In the genomic region with DNA sequence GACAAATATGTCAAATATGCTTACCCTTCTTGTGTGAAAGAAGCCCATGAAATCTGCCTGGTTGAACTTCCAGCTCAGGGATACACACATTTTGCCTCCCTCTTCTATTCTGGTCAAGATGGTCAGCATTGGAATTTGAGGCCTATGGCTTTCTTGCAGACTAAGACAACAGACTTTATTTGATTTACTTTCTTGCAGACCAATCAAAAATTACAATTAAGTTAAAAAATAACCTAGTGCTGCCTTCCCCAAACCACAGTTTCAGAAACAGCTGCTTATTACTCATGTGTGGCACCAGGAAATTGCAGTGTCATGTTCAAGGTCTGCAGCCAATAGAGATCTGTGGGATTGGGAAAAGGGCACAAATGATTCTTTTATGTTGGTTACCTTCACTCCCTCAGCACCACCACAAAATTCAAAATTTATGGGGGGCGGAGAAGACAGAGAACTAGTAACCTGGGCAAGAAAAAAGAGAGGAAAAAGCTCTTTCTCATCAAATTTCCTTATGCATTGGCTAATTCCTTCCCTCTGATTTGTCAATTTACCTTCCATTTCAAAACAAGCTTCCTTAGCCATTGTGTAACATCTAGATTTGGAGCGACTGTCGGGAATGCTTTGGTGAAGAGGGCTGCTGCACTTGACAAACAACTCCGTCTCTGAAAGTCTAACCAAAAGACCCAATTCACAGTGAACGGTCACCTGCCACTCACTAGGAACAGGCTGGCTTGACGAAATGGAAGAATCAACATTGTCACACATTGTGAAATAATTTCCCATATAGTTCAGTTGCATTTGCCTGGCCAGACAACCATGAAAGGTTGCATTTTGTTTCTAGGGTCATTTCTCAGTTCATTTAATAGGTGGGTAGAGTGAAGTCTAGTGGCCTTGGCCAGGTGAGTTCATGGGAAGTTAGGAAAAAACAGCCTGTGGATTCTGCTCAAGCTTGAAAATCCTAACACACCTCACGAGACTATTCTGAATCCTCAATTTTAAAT, we compare ENCODE assay signal across 1 cellular context.
A peak's percentile ranks its signal among the peaks of the same experiment; 100 is the strongest.
TF ChIP-seq lines count a peak whose summit lies in the region.

No MANE protein-coding gene starts in this region.

TF ChIP-seq in HepG2, 621 proteins besides CTCF, POLR2A, EP300 and RAD21 (continued from another document and continues in another):
- TF ChIP-seq, protein P1, sequence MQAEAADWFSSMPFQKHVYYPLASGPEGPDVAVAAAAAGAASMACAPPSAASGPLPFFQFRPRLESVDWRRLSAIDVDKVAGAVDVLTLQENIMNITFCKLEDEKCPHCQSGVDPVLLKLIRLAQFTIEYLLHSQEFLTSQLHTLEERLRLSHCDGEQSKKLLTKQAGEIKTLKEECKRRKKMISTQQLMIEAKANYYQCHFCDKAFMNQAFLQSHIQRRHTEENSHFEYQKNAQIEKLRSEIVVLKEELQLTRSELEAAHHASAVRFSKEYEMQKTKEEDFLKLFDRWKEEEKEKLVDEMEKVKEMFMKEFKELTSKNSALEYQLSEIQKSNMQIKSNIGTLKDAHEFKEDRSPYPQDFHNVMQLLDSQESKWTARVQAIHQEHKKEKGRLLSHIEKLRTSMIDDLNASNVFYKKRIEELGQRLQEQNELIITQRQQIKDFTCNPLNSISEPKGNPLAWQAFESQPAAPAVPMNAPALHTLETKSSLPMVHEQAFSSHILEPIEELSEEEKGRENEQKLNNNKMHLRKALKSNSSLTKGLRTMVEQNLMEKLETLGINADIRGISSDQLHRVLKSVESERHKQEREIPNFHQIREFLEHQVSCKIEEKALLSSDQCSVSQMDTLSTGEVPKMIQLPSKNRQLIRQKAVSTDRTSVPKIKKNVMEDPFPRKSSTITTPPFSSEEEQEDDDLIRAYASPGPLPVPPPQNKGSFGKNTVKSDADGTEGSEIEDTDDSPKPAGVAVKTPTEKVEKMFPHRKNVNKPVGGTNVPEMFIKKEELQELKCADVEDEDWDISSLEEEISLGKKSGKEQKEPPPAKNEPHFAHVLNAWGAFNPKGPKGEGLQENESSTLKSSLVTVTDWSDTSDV (CRISPR knock-in tag; IDR thresholded peaks at IDR 0.05) = no peak
- TF ChIP-seq ZNF34 (CRISPR knock-in tag; IDR thresholded peaks at IDR 0.05; ENCODE audit: borderline replicate concordance) (no peak), DNMT3B (CRISPR knock-in tag; conservative IDR thresholded peaks at IDR 0.05) (peak; percentile 73), SMYD3 (CRISPR knock-in tag; IDR thresholded peaks at IDR 0.05) (peak; percentile 89), ZBTB38 (CRISPR knock-in tag; IDR thresholded peaks at IDR 0.05) (no peak; the same call in 1 of the 2 replicates), MTA1 (CRISPR knock-in tag; IDR thresholded peaks at IDR 0.05; ENCODE audit: borderline replicate concordance) (no peak; the same call in 1 of the 2 replicates), ZNF441 (CRISPR knock-in tag; IDR thresholded peaks at IDR 0.05; ENCODE audit: borderline replicate concordance) (peak; percentile 53; the same call in 1 of the 2 replicates), TCF7 (IDR thresholded peaks at IDR 0.05; ENCODE audit: low read depth) (peak; percentile 94), TARDBP (CRISPR knock-in tag; IDR thresholded peaks at IDR 0.05) (peak; percentile 99), LCORL (IDR thresholded peaks at IDR 0.05) (peak; percentile 96), LCORL (CRISPR knock-in tag; IDR thresholded peaks at IDR 0.05) (peak; percentile 98), GTF2F1 (IDR thresholded peaks at IDR 0.05; ENCODE audit: low read length) (no peak), ZNF766 (CRISPR knock-in tag; IDR thresholded peaks at IDR 0.05; ENCODE audit: borderline replicate concordance) (no peak), ZNF644 (CRISPR knock-in tag; IDR thresholded peaks at IDR 0.05; ENCODE audit: low read depth) (peak; percentile 95), ERF (CRISPR knock-in tag; IDR thresholded peaks at IDR 0.05) (peak; percentile 89), ATM (IDR thresholded peaks at IDR 0.05; ENCODE audit: borderline replicate concordance) (no peak), CHD2 (IDR thresholded peaks at IDR 0.05; ENCODE audit: low read depth, low read length) (no peak), BCL6 (CRISPR knock-in tag; IDR thresholded peaks at IDR 0.05) (peak; percentile 99), ARID2 (CRISPR knock-in tag; IDR thresholded peaks at IDR 0.05; ENCODE audit: borderline replicate concordance) (peak; percentile 93; the same call in 1 of the 2 replicates), DR1 (CRISPR knock-in tag; IDR thresholded peaks at IDR 0.05) (no peak), SP4 (CRISPR knock-in tag; IDR thresholded peaks at IDR 0.05) (peak; percentile 26; the same call in 1 of the 2 replicates), MAFF (IDR thresholded peaks at IDR 0.05; ENCODE audit: low read depth, low read length) (peak; percentile 59), STAT5B (CRISPR knock-in tag; IDR thresholded peaks at IDR 0.05) (0 out of 2 replicates have a peak, but pooled peaks have one; percentile 80), HMGA1 (CRISPR knock-in tag; conservative IDR thresholded peaks at IDR 0.05) (no peak), YY1 (IDR thresholded peaks at IDR 0.05; ENCODE audit: insufficient read depth, insufficient replicate concordance, low read depth, low read length) (peak; percentile 38), ZNF883 (CRISPR knock-in tag; IDR thresholded peaks at IDR 0.05; ENCODE audit: not compliant biosample characterization) (no peak), ZNF563 (CRISPR knock-in tag; IDR thresholded peaks at IDR 0.05) (no peak), ZNF33B (CRISPR knock-in tag; IDR thresholded peaks at IDR 0.05) (peak; percentile 57; the same call in 1 of the 2 replicates), ZNF382 (CRISPR knock-in tag; IDR thresholded peaks at IDR 0.05; ENCODE audit: borderline replicate concordance) (no peak), SP140L (CRISPR knock-in tag; IDR thresholded peaks at IDR 0.05; ENCODE audit: borderline replicate concordance) (no peak; the same call in 1 of the 2 replicates), XRCC5 (optimal IDR thresholded peaks at IDR 0.05; ENCODE audit: low read length) (no peak), AKAP8 (CRISPR knock-in tag; IDR thresholded peaks at IDR 0.05) (no peak), ZSCAN21 (CRISPR knock-in tag; IDR thresholded peaks at IDR 0.05; ENCODE audit: borderline replicate concordance) (peak; percentile 61; the same call in 1 of the 2 replicates), SP5 (CRISPR knock-in tag; IDR thresholded peaks at IDR 0.05; ENCODE audit: borderline replicate concordance, low read depth) (peak; percentile 68), SKI (IDR thresholded peaks at IDR 0.05; ENCODE audit: partially characterized antibody) (peak; percentile 99), DMAP1 (CRISPR knock-in tag; IDR thresholded peaks at IDR 0.05) (peak; percentile 85), SALL1 (CRISPR knock-in tag; IDR thresholded peaks at IDR 0.05) (peak; percentile 99), HCFC1 (IDR thresholded peaks at IDR 0.05; ENCODE audit: low read depth, low read length) (no peak), BRCA1 (CRISPR knock-in tag; IDR thresholded peaks at IDR 0.05) (peak; percentile 77; the same call in 1 of the 2 replicates), ZNF354B (CRISPR knock-in tag; IDR thresholded peaks at IDR 0.05) (no peak), SPEN (CRISPR knock-in tag; IDR thresholded peaks at IDR 0.05; ENCODE audit: low read depth) (peak; percentile 73; the same call in 1 of the 2 replicates), POLR2G (IDR thresholded peaks at IDR 0.05; ENCODE audit: low read depth, low read length) (no peak)
- TF ChIP-seq, protein P2, sequence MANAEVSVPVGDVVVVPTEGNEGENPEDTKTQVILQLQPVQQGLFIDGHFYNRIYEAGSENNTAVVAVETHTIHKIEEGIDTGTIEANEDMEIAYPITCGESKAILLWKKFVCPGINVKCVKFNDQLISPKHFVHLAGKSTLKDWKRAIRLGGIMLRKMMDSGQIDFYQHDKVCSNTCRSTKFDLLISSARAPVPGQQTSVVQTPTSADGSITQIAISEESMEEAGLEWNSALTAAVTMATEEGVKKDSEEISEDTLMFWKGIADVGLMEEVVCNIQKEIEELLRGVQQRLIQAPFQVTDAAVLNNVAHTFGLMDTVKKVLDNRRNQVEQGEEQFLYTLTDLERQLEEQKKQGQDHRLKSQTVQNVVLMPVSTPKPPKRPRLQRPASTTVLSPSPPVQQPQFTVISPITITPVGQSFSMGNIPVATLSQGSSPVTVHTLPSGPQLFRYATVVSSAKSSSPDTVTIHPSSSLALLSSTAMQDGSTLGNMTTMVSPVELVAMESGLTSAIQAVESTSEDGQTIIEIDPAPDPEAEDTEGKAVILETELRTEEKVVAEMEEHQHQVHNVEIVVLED (CRISPR knock-in tag; IDR thresholded peaks at IDR 0.05; ENCODE audit: borderline replicate concordance) = peak; percentile 59; the same call in 1 of the 2 replicates
- TF ChIP-seq, protein P3, sequence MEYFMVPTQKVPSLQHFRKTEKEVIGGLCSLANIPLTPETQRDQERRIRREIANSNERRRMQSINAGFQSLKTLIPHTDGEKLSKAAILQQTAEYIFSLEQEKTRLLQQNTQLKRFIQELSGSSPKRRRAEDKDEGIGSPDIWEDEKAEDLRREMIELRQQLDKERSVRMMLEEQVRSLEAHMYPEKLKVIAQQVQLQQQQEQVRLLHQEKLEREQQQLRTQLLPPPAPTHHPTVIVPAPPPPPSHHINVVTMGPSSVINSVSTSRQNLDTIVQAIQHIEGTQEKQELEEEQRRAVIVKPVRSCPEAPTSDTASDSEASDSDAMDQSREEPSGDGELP (IDR thresholded peaks at IDR 0.05; ENCODE audit: borderline replicate concordance, low read depth) = peak; percentile 91
- TF ChIP-seq, protein P4, sequence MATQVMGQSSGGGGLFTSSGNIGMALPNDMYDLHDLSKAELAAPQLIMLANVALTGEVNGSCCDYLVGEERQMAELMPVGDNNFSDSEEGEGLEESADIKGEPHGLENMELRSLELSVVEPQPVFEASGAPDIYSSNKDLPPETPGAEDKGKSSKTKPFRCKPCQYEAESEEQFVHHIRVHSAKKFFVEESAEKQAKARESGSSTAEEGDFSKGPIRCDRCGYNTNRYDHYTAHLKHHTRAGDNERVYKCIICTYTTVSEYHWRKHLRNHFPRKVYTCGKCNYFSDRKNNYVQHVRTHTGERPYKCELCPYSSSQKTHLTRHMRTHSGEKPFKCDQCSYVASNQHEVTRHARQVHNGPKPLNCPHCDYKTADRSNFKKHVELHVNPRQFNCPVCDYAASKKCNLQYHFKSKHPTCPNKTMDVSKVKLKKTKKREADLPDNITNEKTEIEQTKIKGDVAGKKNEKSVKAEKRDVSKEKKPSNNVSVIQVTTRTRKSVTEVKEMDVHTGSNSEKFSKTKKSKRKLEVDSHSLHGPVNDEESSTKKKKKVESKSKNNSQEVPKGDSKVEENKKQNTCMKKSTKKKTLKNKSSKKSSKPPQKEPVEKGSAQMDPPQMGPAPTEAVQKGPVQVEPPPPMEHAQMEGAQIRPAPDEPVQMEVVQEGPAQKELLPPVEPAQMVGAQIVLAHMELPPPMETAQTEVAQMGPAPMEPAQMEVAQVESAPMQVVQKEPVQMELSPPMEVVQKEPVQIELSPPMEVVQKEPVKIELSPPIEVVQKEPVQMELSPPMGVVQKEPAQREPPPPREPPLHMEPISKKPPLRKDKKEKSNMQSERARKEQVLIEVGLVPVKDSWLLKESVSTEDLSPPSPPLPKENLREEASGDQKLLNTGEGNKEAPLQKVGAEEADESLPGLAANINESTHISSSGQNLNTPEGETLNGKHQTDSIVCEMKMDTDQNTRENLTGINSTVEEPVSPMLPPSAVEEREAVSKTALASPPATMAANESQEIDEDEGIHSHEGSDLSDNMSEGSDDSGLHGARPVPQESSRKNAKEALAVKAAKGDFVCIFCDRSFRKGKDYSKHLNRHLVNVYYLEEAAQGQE (IDR thresholded peaks at IDR 0.05; ENCODE audit: borderline replicate concordance in 1 of 2, low read depth in 1 of 2, low read length in 2 of 2) = peak in 1 of 2 experiments; percentile 72; a peak in 1 of 4 replicates
- TF ChIP-seq, protein P5, sequence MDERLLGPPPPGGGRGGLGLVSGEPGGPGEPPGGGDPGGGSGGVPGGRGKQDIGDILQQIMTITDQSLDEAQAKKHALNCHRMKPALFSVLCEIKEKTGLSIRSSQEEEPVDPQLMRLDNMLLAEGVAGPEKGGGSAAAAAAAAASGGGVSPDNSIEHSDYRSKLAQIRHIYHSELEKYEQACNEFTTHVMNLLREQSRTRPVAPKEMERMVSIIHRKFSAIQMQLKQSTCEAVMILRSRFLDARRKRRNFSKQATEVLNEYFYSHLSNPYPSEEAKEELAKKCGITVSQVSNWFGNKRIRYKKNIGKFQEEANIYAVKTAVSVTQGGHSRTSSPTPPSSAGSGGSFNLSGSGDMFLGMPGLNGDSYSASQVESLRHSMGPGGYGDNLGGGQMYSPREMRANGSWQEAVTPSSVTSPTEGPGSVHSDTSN (CRISPR knock-in tag; IDR thresholded peaks at IDR 0.05) = peak; percentile 84
- TF ChIP-seq, protein P6, sequence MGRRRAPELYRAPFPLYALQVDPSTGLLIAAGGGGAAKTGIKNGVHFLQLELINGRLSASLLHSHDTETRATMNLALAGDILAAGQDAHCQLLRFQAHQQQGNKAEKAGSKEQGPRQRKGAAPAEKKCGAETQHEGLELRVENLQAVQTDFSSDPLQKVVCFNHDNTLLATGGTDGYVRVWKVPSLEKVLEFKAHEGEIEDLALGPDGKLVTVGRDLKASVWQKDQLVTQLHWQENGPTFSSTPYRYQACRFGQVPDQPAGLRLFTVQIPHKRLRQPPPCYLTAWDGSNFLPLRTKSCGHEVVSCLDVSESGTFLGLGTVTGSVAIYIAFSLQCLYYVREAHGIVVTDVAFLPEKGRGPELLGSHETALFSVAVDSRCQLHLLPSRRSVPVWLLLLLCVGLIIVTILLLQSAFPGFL (CRISPR knock-in tag; IDR thresholded peaks at IDR 0.05) = no peak
- TF ChIP-seq, protein P7, sequence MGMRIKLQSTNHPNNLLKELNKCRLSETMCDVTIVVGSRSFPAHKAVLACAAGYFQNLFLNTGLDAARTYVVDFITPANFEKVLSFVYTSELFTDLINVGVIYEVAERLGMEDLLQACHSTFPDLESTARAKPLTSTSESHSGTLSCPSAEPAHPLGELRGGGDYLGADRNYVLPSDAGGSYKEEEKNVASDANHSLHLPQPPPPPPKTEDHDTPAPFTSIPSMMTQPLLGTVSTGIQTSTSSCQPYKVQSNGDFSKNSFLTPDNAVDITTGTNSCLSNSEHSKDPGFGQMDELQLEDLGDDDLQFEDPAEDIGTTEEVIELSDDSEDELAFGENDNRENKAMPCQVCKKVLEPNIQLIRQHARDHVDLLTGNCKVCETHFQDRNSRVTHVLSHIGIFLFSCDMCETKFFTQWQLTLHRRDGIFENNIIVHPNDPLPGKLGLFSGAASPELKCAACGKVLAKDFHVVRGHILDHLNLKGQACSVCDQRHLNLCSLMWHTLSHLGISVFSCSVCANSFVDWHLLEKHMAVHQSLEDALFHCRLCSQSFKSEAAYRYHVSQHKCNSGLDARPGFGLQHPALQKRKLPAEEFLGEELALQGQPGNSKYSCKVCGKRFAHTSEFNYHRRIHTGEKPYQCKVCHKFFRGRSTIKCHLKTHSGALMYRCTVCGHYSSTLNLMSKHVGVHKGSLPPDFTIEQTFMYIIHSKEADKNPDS (CRISPR knock-in tag; IDR thresholded peaks at IDR 0.05) = peak; percentile 57; the same call in 1 of the 2 replicates
- TF ChIP-seq, protein P8, sequence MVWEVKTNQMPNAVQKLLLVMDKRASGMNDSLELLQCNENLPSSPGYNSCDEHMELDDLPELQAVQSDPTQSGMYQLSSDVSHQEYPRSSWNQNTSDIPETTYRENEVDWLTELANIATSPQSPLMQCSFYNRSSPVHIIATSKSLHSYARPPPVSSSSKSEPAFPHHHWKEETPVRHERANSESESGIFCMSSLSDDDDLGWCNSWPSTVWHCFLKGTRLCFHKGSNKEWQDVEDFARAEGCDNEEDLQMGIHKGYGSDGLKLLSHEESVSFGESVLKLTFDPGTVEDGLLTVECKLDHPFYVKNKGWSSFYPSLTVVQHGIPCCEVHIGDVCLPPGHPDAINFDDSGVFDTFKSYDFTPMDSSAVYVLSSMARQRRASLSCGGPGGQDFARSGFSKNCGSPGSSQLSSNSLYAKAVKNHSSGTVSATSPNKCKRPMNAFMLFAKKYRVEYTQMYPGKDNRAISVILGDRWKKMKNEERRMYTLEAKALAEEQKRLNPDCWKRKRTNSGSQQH (CRISPR knock-in tag; IDR thresholded peaks at IDR 0.05; ENCODE audit: low read depth) = peak; percentile 24; the same call in 1 of the 2 replicates
